1 cellular context compared by ENCODE assay signal in the genomic region with DNA sequence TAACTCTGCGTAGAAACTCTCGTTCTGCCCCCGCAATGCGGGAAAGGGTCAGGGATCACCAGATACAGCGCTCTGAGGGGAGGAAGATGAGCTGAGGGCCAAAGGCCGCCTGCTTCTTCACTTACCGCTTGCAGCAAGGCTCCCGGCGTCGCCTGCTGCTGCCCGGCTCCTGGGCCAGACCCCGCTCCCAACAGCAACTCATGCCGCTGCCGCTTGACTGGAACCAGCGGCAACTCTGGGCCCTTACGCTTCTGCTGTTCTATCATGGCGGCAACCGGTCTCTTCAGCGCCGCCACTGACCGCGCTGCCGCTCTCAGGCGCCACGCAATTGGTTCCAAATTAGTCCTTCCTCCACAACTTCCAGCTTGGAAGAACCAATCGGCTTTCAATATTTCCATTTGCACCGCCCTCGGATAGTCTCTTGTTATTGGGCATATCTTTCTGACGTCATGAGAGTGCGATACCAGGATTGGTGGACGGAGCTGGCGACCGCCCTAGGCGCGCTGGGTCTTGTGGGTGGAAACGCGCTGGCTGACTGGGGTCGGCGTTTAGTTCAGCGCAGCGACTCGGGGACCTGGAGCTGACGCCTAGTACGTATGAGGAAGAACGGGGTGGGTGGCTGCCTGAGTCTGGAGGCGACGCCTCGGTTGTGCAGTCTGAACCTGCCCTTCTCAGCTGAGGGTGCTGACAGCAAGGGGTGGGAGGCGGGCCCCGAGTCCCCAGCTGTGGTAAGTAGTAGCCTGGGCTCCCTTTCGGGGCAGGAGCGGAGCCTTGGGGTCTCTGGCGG.
A peak's percentile ranks its signal among the peaks of the same experiment; 100 is the strongest.
TF ChIP-seq lines count a peak whose summit lies in the region.

A gene (minus strand): TSS at position 303 of the 787 bp plus-strand sequence. CDS start 37 bp downstream, at position 266.
A gene with protein sequence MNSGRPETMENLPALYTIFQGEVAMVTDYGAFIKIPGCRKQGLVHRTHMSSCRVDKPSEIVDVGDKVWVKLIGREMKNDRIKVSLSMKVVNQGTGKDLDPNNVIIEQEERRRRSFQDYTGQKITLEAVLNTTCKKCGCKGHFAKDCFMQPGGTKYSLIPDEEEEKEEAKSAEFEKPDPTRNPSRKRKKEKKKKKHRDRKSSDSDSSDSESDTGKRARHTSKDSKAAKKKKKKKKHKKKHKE (plus strand): TSS at position 547 of the 787 bp plus-strand sequence. CDS start 13,067 bp downstream, outside the sequence.

TF ChIP-seq in HepG2, 621 proteins besides CTCF, POLR2A, EP300 and RAD21 (continued from another document and continues in another):
- TF ChIP-seq, protein P1, sequence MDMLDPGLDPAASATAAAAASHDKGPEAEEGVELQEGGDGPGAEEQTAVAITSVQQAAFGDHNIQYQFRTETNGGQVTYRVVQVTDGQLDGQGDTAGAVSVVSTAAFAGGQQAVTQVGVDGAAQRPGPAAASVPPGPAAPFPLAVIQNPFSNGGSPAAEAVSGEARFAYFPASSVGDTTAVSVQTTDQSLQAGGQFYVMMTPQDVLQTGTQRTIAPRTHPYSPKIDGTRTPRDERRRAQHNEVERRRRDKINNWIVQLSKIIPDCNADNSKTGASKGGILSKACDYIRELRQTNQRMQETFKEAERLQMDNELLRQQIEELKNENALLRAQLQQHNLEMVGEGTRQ (IDR thresholded peaks at IDR 0.05; ENCODE audit: low read depth, low read length): no peak
- TF ChIP-seq, protein P1 (CRISPR knock-in tag; IDR thresholded peaks at IDR 0.05; ENCODE audit: borderline replicate concordance): no peak
- TF ChIP-seq ZNF546 (CRISPR knock-in tag; conservative IDR thresholded peaks at IDR 0.05): 0 out of 2 replicates have a peak, but pooled peaks have one; percentile 38
- no peak for TF ChIP-seq TARDBP (CRISPR knock-in tag; IDR thresholded peaks at IDR 0.05)
- no peak; the same call in 1 of the 2 replicates for TF ChIP-seq ZNF350 (CRISPR knock-in tag; IDR thresholded peaks at IDR 0.05; ENCODE audit: borderline replicate concordance, low read depth)
- no peak for TF ChIP-seq CCDC6 (CRISPR knock-in tag; IDR thresholded peaks at IDR 0.05)
- no peak for TF ChIP-seq MTF1 (CRISPR knock-in tag; IDR thresholded peaks at IDR 0.05)
- no peak for TF ChIP-seq BHLHE40 (IDR thresholded peaks at IDR 0.05; ENCODE audit: low read length)
- TF ChIP-seq ZNF543 (CRISPR knock-in tag; IDR thresholded peaks at IDR 0.05): no peak
- no peak; the same call in 1 of the 2 replicates for TF ChIP-seq ZNF567 (CRISPR knock-in tag; IDR thresholded peaks at IDR 0.05; ENCODE audit: borderline replicate concordance)
- TF ChIP-seq, protein P2, sequence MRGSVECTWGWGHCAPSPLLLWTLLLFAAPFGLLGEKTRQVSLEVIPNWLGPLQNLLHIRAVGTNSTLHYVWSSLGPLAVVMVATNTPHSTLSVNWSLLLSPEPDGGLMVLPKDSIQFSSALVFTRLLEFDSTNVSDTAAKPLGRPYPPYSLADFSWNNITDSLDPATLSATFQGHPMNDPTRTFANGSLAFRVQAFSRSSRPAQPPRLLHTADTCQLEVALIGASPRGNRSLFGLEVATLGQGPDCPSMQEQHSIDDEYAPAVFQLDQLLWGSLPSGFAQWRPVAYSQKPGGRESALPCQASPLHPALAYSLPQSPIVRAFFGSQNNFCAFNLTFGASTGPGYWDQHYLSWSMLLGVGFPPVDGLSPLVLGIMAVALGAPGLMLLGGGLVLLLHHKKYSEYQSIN (CRISPR knock-in tag; IDR thresholded peaks at IDR 0.05; ENCODE audit: borderline replicate concordance): no peak; the same call in 1 of the 2 replicates
- TF ChIP-seq KMT2A (CRISPR knock-in tag; IDR thresholded peaks at IDR 0.05): peak; percentile 84; the same call in 1 of the 2 replicates
- TF ChIP-seq, protein P3, sequence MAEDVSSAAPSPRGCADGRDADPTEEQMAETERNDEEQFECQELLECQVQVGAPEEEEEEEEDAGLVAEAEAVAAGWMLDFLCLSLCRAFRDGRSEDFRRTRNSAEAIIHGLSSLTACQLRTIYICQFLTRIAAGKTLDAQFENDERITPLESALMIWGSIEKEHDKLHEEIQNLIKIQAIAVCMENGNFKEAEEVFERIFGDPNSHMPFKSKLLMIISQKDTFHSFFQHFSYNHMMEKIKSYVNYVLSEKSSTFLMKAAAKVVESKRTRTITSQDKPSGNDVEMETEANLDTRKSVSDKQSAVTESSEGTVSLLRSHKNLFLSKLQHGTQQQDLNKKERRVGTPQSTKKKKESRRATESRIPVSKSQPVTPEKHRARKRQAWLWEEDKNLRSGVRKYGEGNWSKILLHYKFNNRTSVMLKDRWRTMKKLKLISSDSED (CRISPR knock-in tag; IDR thresholded peaks at IDR 0.05): no peak
- TF ChIP-seq, protein P4, sequence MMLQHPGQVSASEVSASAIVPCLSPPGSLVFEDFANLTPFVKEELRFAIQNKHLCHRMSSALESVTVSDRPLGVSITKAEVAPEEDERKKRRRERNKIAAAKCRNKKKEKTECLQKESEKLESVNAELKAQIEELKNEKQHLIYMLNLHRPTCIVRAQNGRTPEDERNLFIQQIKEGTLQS (CRISPR knock-in tag; IDR thresholded peaks at IDR 0.05): no peak
- TF ChIP-seq PHF21A (CRISPR knock-in tag; IDR thresholded peaks at IDR 0.05): peak; percentile 78
- TF ChIP-seq ZSCAN21 (CRISPR knock-in tag; IDR thresholded peaks at IDR 0.05; ENCODE audit: borderline replicate concordance): peak; percentile 15; the same call in 1 of the 2 replicates
- TF ChIP-seq KDM5A (IDR thresholded peaks at IDR 0.05; ENCODE audit: borderline replicate concordance, low read length): peak; percentile 51; the same call in 1 of the 2 replicates
- peak; percentile 69; the same call in 1 of the 2 replicates for TF ChIP-seq KLF15 (CRISPR knock-in tag; IDR thresholded peaks at IDR 0.05; ENCODE audit: borderline replicate concordance)
- no peak for TF ChIP-seq ZNF589 (CRISPR knock-in tag; conservative IDR thresholded peaks at IDR 0.05)
- TF ChIP-seq KLF13 (CRISPR knock-in tag; IDR thresholded peaks at IDR 0.05): no peak
- no peak for TF ChIP-seq PLRG1 (conservative IDR thresholded peaks at IDR 0.05)
- TF ChIP-seq SP5 (CRISPR knock-in tag; IDR thresholded peaks at IDR 0.05; ENCODE audit: borderline replicate concordance, low read depth): no peak
- TF ChIP-seq, protein P5, sequence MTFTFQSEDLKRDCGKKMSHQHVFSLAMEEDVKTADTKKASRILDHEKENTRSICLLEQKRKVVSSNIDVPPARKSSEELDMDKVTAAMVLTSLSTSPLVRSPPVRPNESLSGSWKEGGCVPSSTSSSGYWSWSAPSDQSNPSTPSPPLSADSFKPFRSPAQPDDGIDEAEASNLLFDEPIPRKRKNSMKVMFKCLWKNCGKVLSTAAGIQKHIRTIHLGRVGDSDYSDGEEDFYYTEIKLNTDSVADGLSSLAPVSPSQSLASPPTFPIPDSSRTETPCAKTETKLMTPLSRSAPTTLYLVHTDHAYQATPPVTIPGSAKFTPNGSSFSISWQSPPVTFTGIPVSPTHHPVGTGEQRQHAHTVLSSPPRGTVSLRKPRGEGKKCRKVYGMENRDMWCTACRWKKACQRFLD (CRISPR knock-in tag; IDR thresholded peaks at IDR 0.05; ENCODE audit: borderline replicate concordance): peak; percentile 41; the same call in 1 of the 2 replicates
- no peak for TF ChIP-seq RORA (CRISPR knock-in tag; IDR thresholded peaks at IDR 0.05)
- TF ChIP-seq ZNF660 (CRISPR knock-in tag; IDR thresholded peaks at IDR 0.05; ENCODE audit: borderline replicate concordance, low read depth): no peak
- TF ChIP-seq RFX3 (CRISPR knock-in tag; IDR thresholded peaks at IDR 0.05): no peak
- TF ChIP-seq ZNF773 (CRISPR knock-in tag; IDR thresholded peaks at IDR 0.05; ENCODE audit: borderline replicate concordance): no peak
- TF ChIP-seq HNF4A (CRISPR knock-in tag; IDR thresholded peaks at IDR 0.05): no peak
- TF ChIP-seq MXD4 (CRISPR knock-in tag; IDR thresholded peaks at IDR 0.05): no peak; the same call in 1 of the 2 replicates
- TF ChIP-seq, protein P6, sequence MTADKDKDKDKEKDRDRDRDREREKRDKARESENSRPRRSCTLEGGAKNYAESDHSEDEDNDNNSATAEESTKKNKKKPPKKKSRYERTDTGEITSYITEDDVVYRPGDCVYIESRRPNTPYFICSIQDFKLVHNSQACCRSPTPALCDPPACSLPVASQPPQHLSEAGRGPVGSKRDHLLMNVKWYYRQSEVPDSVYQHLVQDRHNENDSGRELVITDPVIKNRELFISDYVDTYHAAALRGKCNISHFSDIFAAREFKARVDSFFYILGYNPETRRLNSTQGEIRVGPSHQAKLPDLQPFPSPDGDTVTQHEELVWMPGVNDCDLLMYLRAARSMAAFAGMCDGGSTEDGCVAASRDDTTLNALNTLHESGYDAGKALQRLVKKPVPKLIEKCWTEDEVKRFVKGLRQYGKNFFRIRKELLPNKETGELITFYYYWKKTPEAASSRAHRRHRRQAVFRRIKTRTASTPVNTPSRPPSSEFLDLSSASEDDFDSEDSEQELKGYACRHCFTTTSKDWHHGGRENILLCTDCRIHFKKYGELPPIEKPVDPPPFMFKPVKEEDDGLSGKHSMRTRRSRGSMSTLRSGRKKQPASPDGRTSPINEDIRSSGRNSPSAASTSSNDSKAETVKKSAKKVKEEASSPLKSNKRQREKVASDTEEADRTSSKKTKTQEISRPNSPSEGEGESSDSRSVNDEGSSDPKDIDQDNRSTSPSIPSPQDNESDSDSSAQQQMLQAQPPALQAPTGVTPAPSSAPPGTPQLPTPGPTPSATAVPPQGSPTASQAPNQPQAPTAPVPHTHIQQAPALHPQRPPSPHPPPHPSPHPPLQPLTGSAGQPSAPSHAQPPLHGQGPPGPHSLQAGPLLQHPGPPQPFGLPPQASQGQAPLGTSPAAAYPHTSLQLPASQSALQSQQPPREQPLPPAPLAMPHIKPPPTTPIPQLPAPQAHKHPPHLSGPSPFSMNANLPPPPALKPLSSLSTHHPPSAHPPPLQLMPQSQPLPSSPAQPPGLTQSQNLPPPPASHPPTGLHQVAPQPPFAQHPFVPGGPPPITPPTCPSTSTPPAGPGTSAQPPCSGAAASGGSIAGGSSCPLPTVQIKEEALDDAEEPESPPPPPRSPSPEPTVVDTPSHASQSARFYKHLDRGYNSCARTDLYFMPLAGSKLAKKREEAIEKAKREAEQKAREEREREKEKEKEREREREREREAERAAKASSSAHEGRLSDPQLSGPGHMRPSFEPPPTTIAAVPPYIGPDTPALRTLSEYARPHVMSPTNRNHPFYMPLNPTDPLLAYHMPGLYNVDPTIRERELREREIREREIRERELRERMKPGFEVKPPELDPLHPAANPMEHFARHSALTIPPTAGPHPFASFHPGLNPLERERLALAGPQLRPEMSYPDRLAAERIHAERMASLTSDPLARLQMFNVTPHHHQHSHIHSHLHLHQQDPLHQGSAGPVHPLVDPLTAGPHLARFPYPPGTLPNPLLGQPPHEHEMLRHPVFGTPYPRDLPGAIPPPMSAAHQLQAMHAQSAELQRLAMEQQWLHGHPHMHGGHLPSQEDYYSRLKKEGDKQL (CRISPR knock-in tag; IDR thresholded peaks at IDR 0.05; ENCODE audit: low read depth): peak; percentile 32; the same call in 1 of the 2 replicates
- TF ChIP-seq, protein P7, sequence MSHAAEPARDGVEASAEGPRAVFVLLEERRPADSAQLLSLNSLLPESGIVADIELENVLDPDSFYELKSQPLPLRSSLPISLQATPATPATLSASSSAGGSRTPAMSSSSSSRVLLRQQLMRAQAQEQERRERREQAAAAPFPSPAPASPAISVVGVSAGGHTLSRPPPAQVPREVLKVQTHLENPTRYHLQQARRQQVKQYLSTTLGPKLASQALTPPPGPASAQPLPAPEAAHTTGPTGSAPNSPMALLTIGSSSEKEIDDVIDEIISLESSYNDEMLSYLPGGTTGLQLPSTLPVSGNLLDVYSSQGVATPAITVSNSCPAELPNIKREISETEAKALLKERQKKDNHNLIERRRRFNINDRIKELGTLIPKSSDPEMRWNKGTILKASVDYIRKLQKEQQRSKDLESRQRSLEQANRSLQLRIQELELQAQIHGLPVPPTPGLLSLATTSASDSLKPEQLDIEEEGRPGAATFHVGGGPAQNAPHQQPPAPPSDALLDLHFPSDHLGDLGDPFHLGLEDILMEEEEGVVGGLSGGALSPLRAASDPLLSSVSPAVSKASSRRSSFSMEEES (CRISPR knock-in tag; IDR thresholded peaks at IDR 0.05): no peak
- no peak for TF ChIP-seq NCOA2 (CRISPR knock-in tag; IDR thresholded peaks at IDR 0.05)
- TF ChIP-seq HOXA3 (CRISPR knock-in tag; IDR thresholded peaks at IDR 0.05): peak; percentile 95
- TF ChIP-seq ZNF253 (CRISPR knock-in tag; IDR thresholded peaks at IDR 0.05; ENCODE audit: borderline replicate concordance): no peak
- peak; percentile 53 for TF ChIP-seq GABPA (IDR thresholded peaks at IDR 0.05; ENCODE audit: low read depth, low read length)
- peak; percentile 91 for TF ChIP-seq GABPA (CRISPR knock-in tag; IDR thresholded peaks at IDR 0.05; ENCODE audit: low read depth)
- peak; percentile 39; the same call in 1 of the 2 replicates for TF ChIP-seq TBX2 (CRISPR knock-in tag; IDR thresholded peaks at IDR 0.05; ENCODE audit: borderline replicate concordance)
- TF ChIP-seq ZNF616 (CRISPR knock-in tag; IDR thresholded peaks at IDR 0.05; ENCODE audit: low read depth): 0 out of 2 replicates have a peak, but pooled peaks have one; percentile 30
- TF ChIP-seq THAP11 (CRISPR knock-in tag; IDR thresholded peaks at IDR 0.05): peak; percentile 79
- TF ChIP-seq ZNF761 (CRISPR knock-in tag; conservative IDR thresholded peaks at IDR 0.05): no peak
- TF ChIP-seq, protein P8, sequence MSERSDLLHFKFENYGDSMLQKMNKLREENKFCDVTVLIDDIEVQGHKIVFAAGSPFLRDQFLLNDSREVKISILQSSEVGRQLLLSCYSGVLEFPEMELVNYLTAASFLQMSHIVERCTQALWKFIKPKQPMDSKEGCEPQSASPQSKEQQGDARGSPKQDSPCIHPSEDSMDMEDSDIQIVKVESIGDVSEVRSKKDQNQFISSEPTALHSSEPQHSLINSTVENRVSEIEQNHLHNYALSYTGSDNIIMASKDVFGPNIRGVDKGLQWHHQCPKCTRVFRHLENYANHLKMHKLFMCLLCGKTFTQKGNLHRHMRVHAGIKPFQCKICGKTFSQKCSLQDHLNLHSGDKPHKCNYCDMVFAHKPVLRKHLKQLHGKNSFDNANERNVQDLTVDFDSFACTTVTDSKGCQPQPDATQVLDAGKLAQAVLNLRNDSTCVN (CRISPR knock-in tag; IDR thresholded peaks at IDR 0.05; ENCODE audit: borderline replicate concordance): no peak; the same call in 1 of the 2 replicates
- no peak for TF ChIP-seq ZNF780A (CRISPR knock-in tag; IDR thresholded peaks at IDR 0.05)
